28 cellular contexts compared by ENCODE assay signal in the genomic region with DNA sequence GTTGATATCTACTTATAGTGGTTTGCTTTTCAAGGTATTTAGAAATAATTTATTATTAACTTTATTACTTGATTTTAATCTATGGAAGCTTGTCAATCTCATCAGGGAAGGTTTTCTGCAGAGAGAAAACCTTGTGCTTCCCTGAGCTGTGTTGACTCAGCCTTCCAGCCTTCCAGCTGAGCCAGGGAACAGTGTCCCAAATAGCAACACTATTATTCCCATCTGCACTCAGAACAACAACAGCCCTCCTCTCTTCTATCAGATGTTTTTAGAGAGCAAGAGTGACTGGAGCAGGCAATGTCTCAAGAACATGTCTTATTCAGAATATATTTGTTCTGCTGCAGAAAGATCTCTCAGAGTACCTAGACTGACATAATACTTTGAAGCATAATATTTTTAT.
A peak's percentile ranks its signal among the peaks of the same experiment; 100 is the strongest.
DNase-seq lines count a peak whose midpoint lies in the region; ATAC-seq, FAIRE-seq and TF ChIP-seq lines count a peak whose summit lies in the region.
"Had no signal": no experiment of that assay in that cellular context is flagged by ENCODE, and none has a peak within 500 bp of the region (broad histone marks: within the 10 kb centered on the region; RNA-seq: fewer than 3 reads in every experiment).

No MANE protein-coding gene starts in this region.

- no peaks in the 10 kb centered on the region for H3K36me3 Mint-ChIP-seq in neural progenitor cell
- no peaks in the 10 kb centered on the region for H3K36me3 Mint-ChIP-seq in stimulated activated effector memory CD8-positive, alpha-beta T cell treated with anti-CD3 and anti-CD28 coated beads, Interleukin-12 subunit alpha, Interleukin-12 subunit beta, amount 100 ng/mL, for 72 hours
- H3K36me3 Mint-ChIP-seq in T-helper 2 cell treated with Interferon-gamma antibody and Interleukin-4, amounts not matched to agents 5 μg/mL and 100 μg/mL, for 36 hours (ENCODE audit: low read depth), result no peaks in the 10 kb centered on the region
- H3K36me3 Mint-ChIP-seq: CD8-positive, alpha-beta memory T cell had no signal

- intact Hi-C loops in pancreas (cut with DNase I), result no loop called here

- H3K79me2 ChIP-seq in neural progenitor cell (ENCODE audit: low read depth), result no peaks in the 10 kb centered on the region

- no peak for ATAC-seq in stimulated activated effector memory CD8-positive, alpha-beta T cell treated with anti-CD3 and anti-CD28 coated beads, Interleukin-12 subunit alpha, Interleukin-12 subunit beta, amount 100 ng/mL, for 72 hours
- ATAC-seq in pancreas, result no peak
- ATAC-seq: K562 had no signal

- no peak for TF ChIP-seq CTCF in neural progenitor cell (IDR thresholded peaks at IDR 0.05)
- TF ChIP-seq CTCF in pancreas (IDR thresholded peaks at IDR 0.05), result no peak

- H3F3A ChIP-seq in neural progenitor cell (ENCODE audit: low read depth), result no peaks in the 10 kb centered on the region

- no peak overlapping the region for H3K4me3 ChIP-seq in adipocyte (ENCODE audit: low read length)
- no peak overlapping the region for H3K4me3 ChIP-seq in neural progenitor cell
- H3K4me3 ChIP-seq in pancreas, result no peak overlapping the region
- H3K4me3 ChIP-seq: K562 had no signal

- H3K27ac Mint-ChIP-seq in neural progenitor cell, result no peak overlapping the region
- H3K27ac Mint-ChIP-seq in stimulated activated effector memory CD8-positive, alpha-beta T cell treated with anti-CD3 and anti-CD28 coated beads, Interleukin-12 subunit alpha, Interleukin-12 subunit beta, amount 100 ng/mL, for 72 hours, result no peak overlapping the region
- no peak overlapping the region for H3K27ac Mint-ChIP-seq in T-helper 2 cell treated with Interferon-gamma antibody and Interleukin-4, amounts not matched to agents 5 μg/mL and 100 μg/mL, for 36 hours
- H3K27ac Mint-ChIP-seq: B cell; CD8-positive, alpha-beta memory T cell had no signal

- no peak overlapping the region for H3K27ac ChIP-seq in neural progenitor cell
- no peak overlapping the region for H3K27ac ChIP-seq in pancreas
- H3K27ac ChIP-seq: C4-2B, RWPE1 had no signal

- peaks cover 2% of the 10 kb centered on the region for H3K27me3 Mint-ChIP-seq in neural progenitor cell (ENCODE audit: insufficient read depth, low read depth)
- H3K27me3 Mint-ChIP-seq in T-helper 2 cell treated with Interferon-gamma antibody and Interleukin-4, amounts not matched to agents 5 μg/mL and 100 μg/mL, for 36 hours (ENCODE audit: low read depth), result no peaks in the 10 kb centered on the region
- H3K27me3 Mint-ChIP-seq: B cell; CD8-positive, alpha-beta memory T cell had no signal

- peaks cover 34% of the 10 kb centered on the region for H3K4me1 Mint-ChIP-seq in neural progenitor cell
- H3K4me1 Mint-ChIP-seq in stimulated activated effector memory CD8-positive, alpha-beta T cell treated with anti-CD3 and anti-CD28 coated beads, Interleukin-12 subunit alpha, Interleukin-12 subunit beta, amount 100 ng/mL, for 72 hours, result no peaks in the 10 kb centered on the region
- H3K4me1 Mint-ChIP-seq in T-helper 2 cell treated with Interferon-gamma antibody and Interleukin-4, amounts not matched to agents 5 μg/mL and 100 μg/mL, for 36 hours (ENCODE audit: low read depth), result no peaks in the 10 kb centered on the region
- H3K4me1 Mint-ChIP-seq: B cell; CD8-positive, alpha-beta memory T cell had no signal

- H4K20me1 ChIP-seq in neural progenitor cell (ENCODE audit: low read depth), result no peaks in the 10 kb centered on the region

- H3K4me1 ChIP-seq in adipocyte (ENCODE audit: control insufficient read depth, insufficient read depth, low read length) (peaks cover 12% of the 10 kb centered on the region), neural progenitor cell (peaks cover 12% of the 10 kb centered on the region), pancreas (peaks cover 0 to 4% (median 0%) of the 10 kb centered on the region in 3 donors)

- H3K9me3 ChIP-seq in adipocyte (ENCODE audit: control insufficient read depth, low read length), result no peaks in the 10 kb centered on the region
- H3K9me3 ChIP-seq in neural progenitor cell (ENCODE audit: low read depth), result no peaks in the 10 kb centered on the region
- no peaks in the 10 kb centered on the region for H3K9me3 ChIP-seq in pancreas

- H2AFZ ChIP-seq in neural progenitor cell (replicated peaks), result no peak overlapping the region

- DNase-seq in adipocyte (ENCODE audit: low read depth), result peak; percentile 19
- DNase-seq in inferior parietal cortex (ENCODE audit: extremely low spot score), result peak; percentile 48
- DNase-seq in neural progenitor cell (ENCODE audit: low spot score), result peak; percentile 13
- DNase-seq in stimulated activated effector memory CD8-positive, alpha-beta T cell treated with anti-CD3 and anti-CD28 coated beads, Interleukin-12 subunit alpha, Interleukin-12 subunit beta, amount 100 ng/mL, for 72 hours (ENCODE audit: low spot score in 2 of 2), result no peak
- DNase-seq in T-helper 2 cell treated with Interferon-gamma antibody and Interleukin-4, amounts not matched to agents 5 μg/mL and 100 μg/mL, for 36 hours (ENCODE audit: low spot score), result no peak
- no peak for DNase-seq in NCI-H226
- DNase-seq in pancreas, result no peak
- DNase-seq: CD8-positive, alpha-beta memory T cell; DMS 273 treated with DMSO at 0.1 percent for 48 hours; DMS79; EL; GF-D8; HCEC 1CT; Kasumi-1; MV-4-11; NCI-H1105 treated with DMSO at 0.1 percent for 48 hours; NCI-H146; NCI-H1930; NCI-H446 treated with DMSO at 0.1 percent for 48 hours; NCI-H526 treated with DMSO at 0.1 percent for 48 hours; SHP77 had no signal

- no peak overlapping the region for H3K9ac ChIP-seq in adipocyte (ENCODE audit: low read length)
- H3K9ac ChIP-seq in neural progenitor cell, result no peak overlapping the region

- H3K27me3 ChIP-seq in adipocyte (replicated peaks; ENCODE audit: control insufficient read depth, insufficient read depth, low read length) (no peaks in the 10 kb centered on the region), neural progenitor cell (no peaks in the 10 kb centered on the region), pancreas (no peaks in the 10 kb centered on the region)

- H3K9me3 Mint-ChIP-seq in neural progenitor cell, result no peaks in the 10 kb centered on the region
- H3K9me3 Mint-ChIP-seq in stimulated activated effector memory CD8-positive, alpha-beta T cell treated with anti-CD3 and anti-CD28 coated beads, Interleukin-12 subunit alpha, Interleukin-12 subunit beta, amount 100 ng/mL, for 72 hours, result peaks cover 16% of the 10 kb centered on the region
- no peaks in the 10 kb centered on the region for H3K9me3 Mint-ChIP-seq in T-helper 2 cell treated with Interferon-gamma antibody and Interleukin-4, amounts not matched to agents 5 μg/mL and 100 μg/mL, for 36 hours

- H3K4me2 ChIP-seq in neural progenitor cell, result no peak overlapping the region

- H3K36me3 ChIP-seq in adipocyte (ENCODE audit: control insufficient read depth, insufficient read depth, low read length, severe bottlenecking) (no peaks in the 10 kb centered on the region), neural progenitor cell (no peaks in the 10 kb centered on the region), pancreas (no peaks in the 10 kb centered on the region)

- H3K4me3 Mint-ChIP-seq in neural progenitor cell, result no peak overlapping the region
- no peak overlapping the region for H3K4me3 Mint-ChIP-seq in stimulated activated effector memory CD8-positive, alpha-beta T cell treated with anti-CD3 and anti-CD28 coated beads, Interleukin-12 subunit alpha, Interleukin-12 subunit beta, amount 100 ng/mL, for 72 hours
- H3K4me3 Mint-ChIP-seq in T-helper 2 cell treated with Interferon-gamma antibody and Interleukin-4, amounts not matched to agents 5 μg/mL and 100 μg/mL, for 36 hours, result no peak overlapping the region
- H3K4me3 Mint-ChIP-seq: B cell; CD8-positive, alpha-beta memory T cell had no signal

- no peak for FAIRE-seq in pancreas (lab: Jason Lieb, UNC)
- FAIRE-seq: GM12892, H1, HTR-8/SVneo, K562 had no signal

Comparison
In these comparisons a context has a peak if more than half of its experiments do, and no peak if none do; other contexts are left out.
1. DNase-seq: peak in adipocyte (single experiment), inferior parietal cortex (single experiment) and neural progenitor cell (single experiment); none in stimulated activated effector memory CD8-positive, alpha-beta T cell treated with anti-CD3 and anti-CD28 coated beads, Interleukin-12 subunit alpha, Interleukin-12 subunit beta, amount 100 ng/mL, for 72 hours (0 of 2), T-helper 2 cell treated with Interferon-gamma antibody and Interleukin-4, amounts not matched to agents 5 μg/mL and 100 μg/mL, for 36 hours (single experiment), NCI-H226 (single experiment) and pancreas (0 of 6).